In the genomic region with DNA sequence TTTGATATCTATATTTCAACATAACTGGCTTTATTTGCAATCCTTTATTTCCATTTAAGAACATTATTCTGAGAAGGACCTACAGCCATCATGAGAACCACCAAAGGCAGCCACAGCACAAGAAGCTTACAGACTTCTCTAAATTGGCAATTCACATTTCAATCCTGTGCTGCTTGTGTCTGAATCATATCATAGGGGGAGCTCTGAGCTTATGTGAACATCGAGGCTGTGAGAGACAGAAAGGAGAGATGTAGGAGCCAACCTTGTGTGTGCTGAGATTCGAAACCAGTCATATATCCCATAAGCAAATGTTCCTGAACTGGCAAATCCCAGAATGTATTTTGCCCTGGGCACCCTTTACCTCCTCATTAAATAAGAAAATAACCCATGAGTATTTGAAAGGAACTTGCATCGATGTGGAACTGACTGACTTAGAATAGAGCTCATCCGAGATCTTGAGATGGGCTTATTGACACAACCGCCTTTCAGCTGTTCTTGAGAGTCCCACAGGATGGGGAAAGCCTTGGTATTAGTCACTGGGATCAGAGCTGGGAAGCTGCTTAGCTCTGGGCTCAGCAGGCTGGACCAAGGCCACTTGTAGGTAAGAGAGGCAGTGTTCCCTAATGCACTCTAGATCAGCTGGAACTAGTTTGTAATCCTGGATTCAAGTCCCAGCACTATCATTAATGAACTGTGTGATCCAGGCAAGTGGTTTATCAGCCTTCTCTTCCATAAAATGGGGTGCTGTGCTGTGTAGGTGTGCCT, we compare ENCODE assay signal across 11 cellular contexts.
DNase-seq lines count a peak whose midpoint lies in the region; ATAC-seq, FAIRE-seq and TF ChIP-seq lines count a peak whose summit lies in the region.
"Had no signal": no experiment of that assay in that cellular context is flagged by ENCODE, and none has a peak within 500 bp of the region (broad histone marks: within the 10 kb centered on the region; RNA-seq: fewer than 3 reads in every experiment).

No MANE protein-coding gene starts in this region.

- no peak for TF ChIP-seq EP300 in upper lobe of left lung (IDR thresholded peaks at IDR 0.05)

- no peak for TF ChIP-seq POLR2A in upper lobe of left lung (IDR thresholded peaks at IDR 0.05)

- H3K4me3 ChIP-seq in right cardiac atrium (ENCODE audit: low read length) = no peak overlapping the region
- no peak overlapping the region for H3K4me3 ChIP-seq in upper lobe of left lung

- FAIRE-seq in RCC 7860 (lab: Jason Lieb, UNC) = no peak
- FAIRE-seq: TTC549 had no signal

- no peak for TF ChIP-seq CTCF in upper lobe of left lung (IDR thresholded peaks at IDR 0.05)

- 73% methylated on average over 5 of the region's 5 CpGs for WGBS in right cardiac atrium
- 70 to 74% methylated on average over 5 of the region's 5 CpGs for WGBS in upper lobe of left lung, 2 donors

- DNase-seq in SIG-M5 treated with dmso at 0.1 percent for 504 hours (lab: John Stamatoyannopoulos, UW; ENCODE audit: unreplicated experiment) (peak; percentile 4), SIG-M5 (lab: John Stamatoyannopoulos, UW) (no peak), RCC 7860 (ENCODE audit: low spot score) (peak; percentile 56), right cardiac atrium (no peak), upper lobe of left lung (no peak), NCI-H774 (lab: John Stamatoyannopoulos, UW) (no peak), COLO829 (ENCODE audit: low spot score) (no peak)
- DNase-seq in stimulated activated CD4-positive, alpha-beta T cell treated with anti-CD3 and anti-CD28 coated beads, Interleukin-4, amount 100 ng/mL, for 4 hours = no peak
- DNase-seq: cerebellar nuclear complex, NCI-H526 treated with DMSO at 0.1 percent for 48 hours had no signal

- H3K9me3 ChIP-seq in right cardiac atrium (ENCODE audit: control insufficient read depth, low read length) (no peaks in the 10 kb centered on the region), upper lobe of left lung (no peaks in the 10 kb centered on the region)

- intact Hi-C loops in right cardiac atrium (cut with DNase I) = no loop called here

- H3K4me1 ChIP-seq in right cardiac atrium (ENCODE audit: control insufficient read depth, insufficient read depth, low read length) = peaks cover 24% of the 10 kb centered on the region
- peaks cover 0 to 4% (median 3%) of the 10 kb centered on the region in 4 donors for H3K4me1 ChIP-seq in upper lobe of left lung

- H3K27ac ChIP-seq in right cardiac atrium (ENCODE audit: low read length) (peak overlapping the region; percentile 47), upper lobe of left lung (peak overlapping the region in 3 of 4 donors; percentile 32 to 46 (median 43))

- ATAC-seq in right cardiac atrium = peak in 1 of 2 donors; percentile 9
- no peak for ATAC-seq in upper lobe of left lung (ENCODE audit: low FRiP score in 2 of 2)

- H3K27me3 ChIP-seq in right cardiac atrium (ENCODE audit: control insufficient read depth, insufficient read depth) = no peaks in the 10 kb centered on the region
- no peaks in the 10 kb centered on the region for H3K27me3 ChIP-seq in upper lobe of left lung

- H3K36me3 ChIP-seq in upper lobe of left lung = no peaks in the 10 kb centered on the region

Comparison
In these comparisons a context has a peak if more than half of its experiments do, and no peak if none do; other contexts are left out.
1. DNase-seq: peak in SIG-M5 treated with dmso at 0.1 percent for 504 hours (single experiment) and RCC 7860 (single experiment); none in SIG-M5 (single experiment), right cardiac atrium (0 of 3), upper lobe of left lung (0 of 2), stimulated activated CD4-positive, alpha-beta T cell treated with anti-CD3 and anti-CD28 coated beads, Interleukin-4, amount 100 ng/mL, for 4 hours (0 of 2), NCI-H774 (single experiment) and COLO829 (single experiment).